Comparison of ENCODE assay signal across 1 cellular context in genomic region chr3:174440741-174441587, GRCh38.
TF ChIP-seq lines count a peak whose summit lies in the region.

No MANE protein-coding gene starts in this region.

TF ChIP-seq in GM23338, 12 proteins besides CTCF, POLR2A, EP300 and RAD21 (continued from another document):
- TF ChIP-seq POLR2AphosphoS5 (IDR thresholded peaks at IDR 0.05; ENCODE audit: low read depth) (peak; percentile 21; the same call in 1 of the 2 replicates), EZH2phosphoT487 (IDR thresholded peaks at IDR 0.05; ENCODE audit: unreplicated experiment) (no peak), JUNB (IDR thresholded peaks at IDR 0.05; ENCODE audit: unreplicated experiment) (no peak), NANOG (IDR thresholded peaks at IDR 0.05; ENCODE audit: borderline replicate concordance) (no peak)
